Comparison of ENCODE assay signal across 8 cellular contexts in the genomic region with DNA sequence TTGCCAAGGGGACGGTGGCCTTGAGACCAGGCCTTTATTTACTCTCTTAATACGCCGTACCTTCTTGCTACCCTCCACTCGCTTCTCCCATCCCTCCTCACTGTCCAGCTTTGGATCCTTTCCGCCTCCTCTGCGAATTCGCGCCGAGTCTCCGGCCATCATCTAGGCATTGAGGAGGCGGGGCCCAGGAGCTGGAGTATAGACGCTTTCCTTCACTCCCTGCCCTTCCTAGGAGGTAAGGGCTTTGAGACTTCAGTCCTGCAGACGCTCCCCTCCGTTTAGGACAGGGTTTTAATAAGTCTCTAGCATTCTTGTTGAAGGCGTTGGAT. TPM values are rescaled to one million over a fixed set of nuclear protein-coding genes. Genes with fewer than 3 reads are reported as not detected.
DNase-seq lines count a peak whose midpoint lies in the region; ATAC-seq, FAIRE-seq and TF ChIP-seq lines count a peak whose summit lies in the region.

No MANE protein-coding gene starts in this region.

- no CpG with 5 or more reads among the region's 15 CpGs for WGBS in iPS DF 6.9 (ENCODE audit: insufficient coverage, insufficient read length)

- H3K36me3 ChIP-seq in iPS DF 6.9 (ENCODE audit: control insufficient read depth, insufficient read depth, low read length) (peaks cover 2% of the 10 kb centered on the region; the same call in 1 of the 2 replicates), skeletal muscle satellite cell (ENCODE audit: insufficient read depth, low read length) (peaks cover 33% of the 10 kb centered on the region)

- H3K27ac ChIP-seq in iPS DF 6.9 (ENCODE audit: low read length), result no peak overlapping the region

- H3K9ac ChIP-seq in skeletal muscle satellite cell (ENCODE audit: low read depth, low read length), result peak overlapping the region; percentile 93

- TF ChIP-seq POLR2A in H54 (IDR thresholded peaks at IDR 0.05; ENCODE audit: low read depth, low read length), result no peak

- DNase-seq in NCI-H82 (lab: John Stamatoyannopoulos, UW) (peak; percentile 60), NCI-H82 treated with DMSO at 0.1 percent for 48 hours (lab: John Stamatoyannopoulos, UW; ENCODE audit: unreplicated experiment) (no peak), H54 (ENCODE audit: insufficient read length, low spot score) (peak; percentile 51), NAMALWA (ENCODE audit: low spot score) (peak; percentile 36), amniotic stem cell (lab: John Stamatoyannopoulos, UW) (peak; percentile 11), iPS DF 6.9 (ENCODE audit: low read depth, low spot score) (no peak)

- no peak for ATAC-seq in GM19023 (IDR thresholded peaks at IDR 0.05; ENCODE audit: unreplicated experiment)

- H3K4me1 ChIP-seq in iPS DF 6.9 (ENCODE audit: control insufficient read depth, insufficient read depth, low read length) (no peaks in the 10 kb centered on the region), skeletal muscle satellite cell (ENCODE audit: control insufficient read depth, insufficient read depth, low read length) (peaks cover 17% of the 10 kb centered on the region)

- H3K9me3 ChIP-seq in iPS DF 6.9 (ENCODE audit: control insufficient read depth, insufficient read depth, low read length), result no peaks in the 10 kb centered on the region
- no peaks in the 10 kb centered on the region for H3K9me3 ChIP-seq in skeletal muscle satellite cell (replicated peaks; ENCODE audit: low read length)

- no peaks in the 10 kb centered on the region for H3K27me3 ChIP-seq in iPS DF 6.9 (ENCODE audit: control insufficient read depth, insufficient read depth, low read length)
- no peaks in the 10 kb centered on the region for H3K27me3 ChIP-seq in skeletal muscle satellite cell (ENCODE audit: control insufficient read depth, insufficient read depth, low read length)

- FAIRE-seq in H54 (lab: Jason Lieb, UNC), result no peak

- H3K4me2 ChIP-seq in skeletal muscle satellite cell (ENCODE audit: low read length), result peak overlapping the region; percentile 84

- H3K4me3 ChIP-seq in iPS DF 6.9 (ENCODE audit: low read length) (peak overlapping the region; percentile 86), skeletal muscle satellite cell (ENCODE audit: low read length) (peak overlapping the region; percentile 93)

RNA-seq across cellular contexts. Expression of gene TFAM, which starts 0.5 kb away (rescaled TPM):
- 32.3 and 43.1 TPM in 2 replicates for total RNA-seq in skeletal muscle satellite cell (2012; rRNA removed)

RNA-seq across cellular contexts. Expression of gene UBE2D1, which starts 50.9 kb away (rescaled TPM):
- 15.0 and 15.3 TPM in 2 replicates for total RNA-seq in skeletal muscle satellite cell (2012; rRNA removed)

Comparison
In these comparisons a context has a peak if more than half of its experiments do, and no peak if none do; other contexts are left out.
1. DNase-seq: peak in NCI-H82 (single experiment), H54 (single experiment), NAMALWA (single experiment) and amniotic stem cell (single experiment); none in NCI-H82 treated with DMSO at 0.1 percent for 48 hours (single experiment) and iPS DF 6.9 (single experiment).